ENCODE assay signal across 19 cellular contexts in genomic region chr16:22267764-22268163, GRCh38.
"Had no signal": no experiment of that assay in that cellular context is flagged by ENCODE, and none has a peak within 500 bp of the region (broad histone marks: within the 10 kb centered on the region; RNA-seq: fewer than 3 reads in every experiment).

No MANE protein-coding gene starts in this region.

- H3K4me1 ChIP-seq: body of pancreas had no signal

- DNase-seq: activated CD4-positive, alpha-beta memory T cell treated with anti-CD3 and anti-CD28 coated beads, Interleukin-2, amount 10 ng/mL, durations not matched to agents 7 days and 5 days; activated CD4-positive, CD25-positive, alpha-beta regulatory T cell treated with anti-CD3 and anti-CD28 coated beads, Interleukin-2, amount 50 U/mL, for 72 hours; activated effector memory CD4-positive, alpha-beta T cell treated with Interleukin-2 at 50 U/mL for 16 hours; activated naive CD4-positive, alpha-beta T cell treated with anti-CD3 and anti-CD28 coated beads, Interleukin-2, amount 50 U/mL, for 16 hours; activated T-cell treated with anti-CD3 and anti-CD28 coated beads, Interleukin-2, amount 50 U/mL, for 4 hours; amniotic stem cell; body of pancreas; cortex of kidney; effector CD8-positive, alpha-beta T cell; foreskin fibroblast; kidney glomerular epithelial cell; left ventricle myocardium superior; mesendoderm; occipital lobe; right cardiac atrium; small intestine; stimulated activated CD4-positive, alpha-beta T cell treated with anti-CD3 and anti-CD28 coated beads, Interleukin-4, amount 100 ng/mL, for 24 hours; stimulated activated naive CD4-positive, alpha-beta T cell treated with Interleukin-2 at 50 U/mL for 16 hours; T-helper 9 cell had no signal

- ATAC-seq: activated T-cell treated with anti-CD3 and anti-CD28 coated beads, Interleukin-2, amount 50 U/mL, for 4 hours; body of pancreas; left ventricle myocardium superior; right cardiac atrium had no signal

- H3K27ac ChIP-seq: body of pancreas had no signal

- H3K4me3 ChIP-seq: body of pancreas had no signal

- H3K27me3 ChIP-seq: body of pancreas had no signal

- H3K9me3 ChIP-seq: body of pancreas had no signal
